21 cellular contexts compared by ENCODE assay signal in the genomic region with DNA sequence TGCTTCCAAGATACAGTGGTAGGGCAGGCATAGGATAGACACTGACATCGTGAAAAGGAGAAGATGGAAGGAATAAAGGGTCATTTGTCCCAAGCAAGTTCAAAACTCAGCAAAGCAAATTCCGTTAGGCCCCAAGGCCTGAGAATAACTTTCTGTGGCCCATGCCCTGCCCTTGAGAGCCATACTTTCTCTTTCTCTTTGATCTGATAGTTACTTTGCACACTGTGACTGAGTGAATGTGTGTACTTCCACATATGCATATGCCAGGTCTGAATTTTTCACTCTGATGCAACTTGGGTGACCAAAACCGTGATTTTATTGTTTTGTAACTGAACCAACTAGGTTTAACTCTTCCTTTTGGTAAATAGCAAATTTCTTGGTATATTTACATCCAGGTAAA.
"Had no signal": no experiment of that assay in that cellular context is flagged by ENCODE, and none has a peak within 500 bp of the region (broad histone marks: within the 10 kb centered on the region; RNA-seq: fewer than 3 reads in every experiment).

No MANE protein-coding gene starts in this region.

- H3K36me3 ChIP-seq: esophagus squamous epithelium, gastrocnemius medialis, left lung, right lobe of liver, suprapubic skin, tibial nerve had no signal

- H3K9me3 ChIP-seq: esophagus squamous epithelium, gastrocnemius medialis, right lobe of liver, suprapubic skin, tibial nerve had no signal

- H3K27me3 ChIP-seq: esophagus squamous epithelium, gastrocnemius medialis, left lung, right lobe of liver, suprapubic skin, tibial nerve had no signal

- H3K4me1 ChIP-seq: esophagus squamous epithelium, gastrocnemius medialis, left lung, right lobe of liver, suprapubic skin, tibial nerve had no signal

- H3K4me3 ChIP-seq: esophagus squamous epithelium, gastrocnemius medialis, left lung, right lobe of liver, skin epidermis, suprapubic skin, tibial nerve had no signal

- DNase-seq: activated CD8-positive, alpha-beta memory T cell treated with anti-CD3 and anti-CD28 coated beads for 24 hours; activated CD8-positive, alpha-beta memory T cell treated with anti-CD3 and anti-CD28 coated beads, Interleukin-2, amount 50 U/mL, for 4 hours; activated naive CD4-positive, alpha-beta T cell treated with Interleukin-2 at 50 U/mL for 16 hours; activated naive CD8-positive, alpha-beta T cell treated with anti-CD3 and anti-CD28 coated beads for 36 hours; activated T-cell treated with anti-CD3 and anti-CD28 coated beads, Interleukin-2, amount 50 U/mL, for 4 hours; cerebellar nuclear complex; cortex of kidney; esophagus squamous epithelium; gastrocnemius medialis; hippocampal formation; kidney glomerular epithelial cell; left lung; naive thymus-derived CD4-positive, alpha-beta T cell; occipital lobe; right lobe of liver; stimulated activated CD4-positive, alpha-beta T cell treated with anti-CD3 and anti-CD28 coated beads, Interleukin-2, amount 100 ng/mL, for 24 hours; stimulated activated naive CD8-positive, alpha-beta T cell treated with anti-CD3 and anti-CD28 coated beads, Interleukin-15, amount 100 ng/mL, for 72 hours had no signal

- ATAC-seq: activated T-cell treated with anti-CD3 and anti-CD28 coated beads, Interleukin-2, amount 50 U/mL, for 4 hours; gastrocnemius medialis; left lung; naive thymus-derived CD4-positive, alpha-beta T cell; right lobe of liver; stimulated activated effector memory CD8-positive, alpha-beta T cell treated with anti-CD3 and anti-CD28 coated beads, Interleukin-12 subunit alpha, Interleukin-12 subunit beta, amount 100 ng/mL, for 72 hours; stimulated activated naive CD8-positive, alpha-beta T cell treated with anti-CD3 and anti-CD28 coated beads, Interleukin-15, amount 100 ng/mL, for 72 hours had no signal

- H3K27ac ChIP-seq: esophagus squamous epithelium, gastrocnemius medialis, left lung, right lobe of liver, skin epidermis, suprapubic skin, tibial nerve had no signal
